ENCODE assay signal across 1 cellular context in the genomic region with DNA sequence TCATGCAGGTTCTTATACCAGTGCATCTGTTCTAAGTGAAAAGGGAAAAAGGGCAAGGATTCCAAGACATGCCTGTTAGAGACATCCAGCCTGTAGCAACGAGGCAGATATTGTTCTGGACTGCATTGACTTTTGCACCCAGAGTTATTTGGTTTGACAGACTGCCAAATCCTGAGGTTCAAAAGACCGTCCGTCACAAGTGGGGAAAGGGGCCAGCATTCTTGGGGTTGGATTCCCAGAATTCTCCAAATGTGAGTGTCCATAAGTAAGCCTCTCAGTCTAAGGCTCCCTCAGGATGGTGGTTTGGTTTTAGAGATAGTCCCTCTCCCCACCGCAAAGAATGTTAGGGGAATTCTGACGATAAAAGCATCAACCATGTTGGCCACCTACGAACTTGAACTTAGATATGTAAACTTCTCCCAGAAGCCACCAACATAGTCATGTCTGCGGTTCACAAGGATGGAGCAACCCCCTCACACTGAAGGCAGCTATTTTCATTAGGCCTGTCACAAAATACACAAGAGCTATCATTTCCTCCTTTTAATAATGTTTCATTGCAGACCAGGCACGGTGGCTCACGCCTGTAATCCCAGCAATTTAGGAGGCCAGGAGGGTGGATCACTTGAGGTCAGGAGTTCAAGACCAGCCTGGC.
A peak's percentile ranks its signal among the peaks of the same experiment; 100 is the strongest.
TF ChIP-seq lines count a peak whose summit lies in the region.

No MANE protein-coding gene starts in this region.

TF ChIP-seq in K562, 482 proteins besides CTCF, POLR2A, EP300 and RAD21 (continues in another document):
- TF ChIP-seq HEY1 (CRISPR knock-in tag; IDR thresholded peaks at IDR 0.05; ENCODE audit: borderline replicate concordance) (no peak), FOXA3 (CRISPR knock-in tag; conservative IDR thresholded peaks at IDR 0.05 in 1 of 2, IDR thresholded peaks at IDR 0.05 in 1 of 2) (no peak; a peak in 1 of 4 replicates), ZNF589 (CRISPR knock-in tag; IDR thresholded peaks at IDR 0.05; ENCODE audit: low read depth) (no peak), ESRRB (CRISPR knock-in tag; IDR thresholded peaks at IDR 0.05; ENCODE audit: borderline replicate concordance) (no peak), ZNF586 (CRISPR knock-in tag; conservative IDR thresholded peaks at IDR 0.05) (no peak), FOXJ2 (tag; IDR thresholded peaks at IDR 0.05) (no peak), TEAD1 (CRISPR knock-in tag; IDR thresholded peaks at IDR 0.05) (peak in 1 of 2 experiments; percentile 77; a peak in 1 of 4 replicates), ZNF77 (CRISPR knock-in tag; IDR thresholded peaks at IDR 0.05) (no peak), HNRNPK (IDR thresholded peaks at IDR 0.05; ENCODE audit: low read depth, low read length, poor library complexity, severe bottlenecking) (no peak), PTTG1 (tag; IDR thresholded peaks at IDR 0.05; ENCODE audit: low read depth) (no peak), PHB (CRISPR knock-in tag; IDR thresholded peaks at IDR 0.05) (no peak), SMARCE1 (IDR thresholded peaks at IDR 0.05) (no peak), C11orf30 (IDR thresholded peaks at IDR 0.05; ENCODE audit: low read depth) (no peak), ZNF695 (CRISPR knock-in tag; IDR thresholded peaks at IDR 0.05) (no peak), PML (IDR thresholded peaks at IDR 0.05; ENCODE audit: low read length) (no peak), SMARCA4 (IDR thresholded peaks at IDR 0.05) (no peak), ZFP30 (CRISPR knock-in tag; IDR thresholded peaks at IDR 0.05; ENCODE audit: borderline replicate concordance) (no peak), BCL6 (CRISPR knock-in tag; IDR thresholded peaks at IDR 0.05) (no peak), NFATC3 (IDR thresholded peaks at IDR 0.05) (no peak), ZNF384 (IDR thresholded peaks at IDR 0.05; ENCODE audit: low read depth, low read length) (no peak), KDM1A (IDR thresholded peaks at IDR 0.05) (0 out of 4 replicates have a peak, but pooled peaks of 1 of the 2 experiments have one; percentile 24), ZNF3 (CRISPR knock-in tag; IDR thresholded peaks at IDR 0.05) (no peak), ZNF121 (CRISPR knock-in tag; conservative IDR thresholded peaks at IDR 0.05) (no peak), L3MBTL2 (IDR thresholded peaks at IDR 0.05) (no peak), YY1 (IDR thresholded peaks at IDR 0.05; ENCODE audit: borderline replicate concordance in 1 of 3, control insufficient read depth in 1 of 3, extremely low read depth in 1 of 3, insufficient read depth in 3 of 3, insufficient read length in 1 of 3, insufficient replicate concordance in 2 of 3, low read depth in 1 of 3, low read length in 2 of 3) (no peak), CREM (IDR thresholded peaks at IDR 0.05; ENCODE audit: low read depth) (no peak), KDM5B (IDR thresholded peaks at IDR 0.05; ENCODE audit: insufficient replicate concordance, low read depth, low read length) (no peak), U2AF2 (optimal IDR thresholded peaks at IDR 0.05; ENCODE audit: low read depth, low read length) (no peak), FOSL1 (tag; conservative IDR thresholded peaks at IDR 0.05) (peak; percentile 48), BRD4 (IDR thresholded peaks at IDR 0.05) (no peak), PHF8 (IDR thresholded peaks at IDR 0.05; ENCODE audit: borderline replicate concordance, low read length) (no peak), ZFPM2 (CRISPR knock-in tag; IDR thresholded peaks at IDR 0.05) (no peak), EWSR1 (IDR thresholded peaks at IDR 0.05; ENCODE audit: borderline replicate concordance, low read depth, partially characterized antibody) (no peak), CHD4 (IDR thresholded peaks at IDR 0.05; ENCODE audit: insufficient read depth, insufficient replicate concordance, low read depth, low read length, poor library complexity, severe bottlenecking) (no peak), ZNF134 (CRISPR knock-in tag; conservative IDR thresholded peaks at IDR 0.05) (no peak), DACH1 (IDR thresholded peaks at IDR 0.05; ENCODE audit: partially characterized antibody) (no peak), TAF1 (IDR thresholded peaks at IDR 0.05; ENCODE audit: control insufficient read depth, extremely low read depth, insufficient read depth, low read length, severe bottlenecking) (no peak), ERF (CRISPR knock-in tag; IDR thresholded peaks at IDR 0.05) (no peak)
- TF ChIP-seq, protein P1, sequence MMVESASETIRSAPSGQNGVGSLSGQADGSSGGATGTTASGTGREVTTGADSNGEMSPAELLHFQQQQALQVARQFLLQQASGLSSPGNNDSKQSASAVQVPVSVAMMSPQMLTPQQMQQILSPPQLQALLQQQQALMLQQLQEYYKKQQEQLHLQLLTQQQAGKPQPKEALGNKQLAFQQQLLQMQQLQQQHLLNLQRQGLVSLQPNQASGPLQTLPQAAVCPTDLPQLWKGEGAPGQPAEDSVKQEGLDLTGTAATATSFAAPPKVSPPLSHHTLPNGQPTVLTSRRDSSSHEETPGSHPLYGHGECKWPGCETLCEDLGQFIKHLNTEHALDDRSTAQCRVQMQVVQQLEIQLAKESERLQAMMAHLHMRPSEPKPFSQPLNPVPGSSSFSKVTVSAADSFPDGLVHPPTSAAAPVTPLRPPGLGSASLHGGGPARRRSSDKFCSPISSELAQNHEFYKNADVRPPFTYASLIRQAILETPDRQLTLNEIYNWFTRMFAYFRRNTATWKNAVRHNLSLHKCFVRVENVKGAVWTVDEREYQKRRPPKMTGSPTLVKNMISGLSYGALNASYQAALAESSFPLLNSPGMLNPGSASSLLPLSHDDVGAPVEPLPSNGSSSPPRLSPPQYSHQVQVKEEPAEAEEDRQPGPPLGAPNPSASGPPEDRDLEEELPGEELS (CRISPR knock-in tag; IDR thresholded peaks at IDR 0.05; ENCODE audit: borderline replicate concordance): no peak
- TF ChIP-seq, protein P2, sequence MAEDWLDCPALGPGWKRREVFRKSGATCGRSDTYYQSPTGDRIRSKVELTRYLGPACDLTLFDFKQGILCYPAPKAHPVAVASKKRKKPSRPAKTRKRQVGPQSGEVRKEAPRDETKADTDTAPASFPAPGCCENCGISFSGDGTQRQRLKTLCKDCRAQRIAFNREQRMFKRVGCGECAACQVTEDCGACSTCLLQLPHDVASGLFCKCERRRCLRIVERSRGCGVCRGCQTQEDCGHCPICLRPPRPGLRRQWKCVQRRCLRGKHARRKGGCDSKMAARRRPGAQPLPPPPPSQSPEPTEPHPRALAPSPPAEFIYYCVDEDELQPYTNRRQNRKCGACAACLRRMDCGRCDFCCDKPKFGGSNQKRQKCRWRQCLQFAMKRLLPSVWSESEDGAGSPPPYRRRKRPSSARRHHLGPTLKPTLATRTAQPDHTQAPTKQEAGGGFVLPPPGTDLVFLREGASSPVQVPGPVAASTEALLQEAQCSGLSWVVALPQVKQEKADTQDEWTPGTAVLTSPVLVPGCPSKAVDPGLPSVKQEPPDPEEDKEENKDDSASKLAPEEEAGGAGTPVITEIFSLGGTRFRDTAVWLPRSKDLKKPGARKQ (CRISPR knock-in tag; IDR thresholded peaks at IDR 0.05): no peak
- TF ChIP-seq, protein P3, sequence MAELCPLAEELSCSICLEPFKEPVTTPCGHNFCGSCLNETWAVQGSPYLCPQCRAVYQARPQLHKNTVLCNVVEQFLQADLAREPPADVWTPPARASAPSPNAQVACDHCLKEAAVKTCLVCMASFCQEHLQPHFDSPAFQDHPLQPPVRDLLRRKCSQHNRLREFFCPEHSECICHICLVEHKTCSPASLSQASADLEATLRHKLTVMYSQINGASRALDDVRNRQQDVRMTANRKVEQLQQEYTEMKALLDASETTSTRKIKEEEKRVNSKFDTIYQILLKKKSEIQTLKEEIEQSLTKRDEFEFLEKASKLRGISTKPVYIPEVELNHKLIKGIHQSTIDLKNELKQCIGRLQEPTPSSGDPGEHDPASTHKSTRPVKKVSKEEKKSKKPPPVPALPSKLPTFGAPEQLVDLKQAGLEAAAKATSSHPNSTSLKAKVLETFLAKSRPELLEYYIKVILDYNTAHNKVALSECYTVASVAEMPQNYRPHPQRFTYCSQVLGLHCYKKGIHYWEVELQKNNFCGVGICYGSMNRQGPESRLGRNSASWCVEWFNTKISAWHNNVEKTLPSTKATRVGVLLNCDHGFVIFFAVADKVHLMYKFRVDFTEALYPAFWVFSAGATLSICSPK (IDR thresholded peaks at IDR 0.05; ENCODE audit: borderline replicate concordance): no peak
- TF ChIP-seq, protein P4, sequence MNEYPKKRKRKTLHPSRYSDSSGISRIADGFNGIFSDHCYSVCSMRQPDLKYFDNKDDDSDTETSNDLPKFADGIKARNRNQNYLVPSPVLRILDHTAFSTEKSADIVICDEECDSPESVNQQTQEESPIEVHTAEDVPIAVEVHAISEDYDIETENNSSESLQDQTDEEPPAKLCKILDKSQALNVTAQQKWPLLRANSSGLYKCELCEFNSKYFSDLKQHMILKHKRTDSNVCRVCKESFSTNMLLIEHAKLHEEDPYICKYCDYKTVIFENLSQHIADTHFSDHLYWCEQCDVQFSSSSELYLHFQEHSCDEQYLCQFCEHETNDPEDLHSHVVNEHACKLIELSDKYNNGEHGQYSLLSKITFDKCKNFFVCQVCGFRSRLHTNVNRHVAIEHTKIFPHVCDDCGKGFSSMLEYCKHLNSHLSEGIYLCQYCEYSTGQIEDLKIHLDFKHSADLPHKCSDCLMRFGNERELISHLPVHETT (CRISPR knock-in tag; conservative IDR thresholded peaks at IDR 0.05 in 1 of 2, IDR thresholded peaks at IDR 0.05 in 1 of 2): no peak
- TF ChIP-seq, protein P5, sequence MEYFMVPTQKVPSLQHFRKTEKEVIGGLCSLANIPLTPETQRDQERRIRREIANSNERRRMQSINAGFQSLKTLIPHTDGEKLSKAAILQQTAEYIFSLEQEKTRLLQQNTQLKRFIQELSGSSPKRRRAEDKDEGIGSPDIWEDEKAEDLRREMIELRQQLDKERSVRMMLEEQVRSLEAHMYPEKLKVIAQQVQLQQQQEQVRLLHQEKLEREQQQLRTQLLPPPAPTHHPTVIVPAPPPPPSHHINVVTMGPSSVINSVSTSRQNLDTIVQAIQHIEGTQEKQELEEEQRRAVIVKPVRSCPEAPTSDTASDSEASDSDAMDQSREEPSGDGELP (CRISPR knock-in tag; IDR thresholded peaks at IDR 0.05; ENCODE audit: borderline replicate concordance): peak; percentile 32; the same call in 1 of the 2 replicates
- TF ChIP-seq, protein P6, sequence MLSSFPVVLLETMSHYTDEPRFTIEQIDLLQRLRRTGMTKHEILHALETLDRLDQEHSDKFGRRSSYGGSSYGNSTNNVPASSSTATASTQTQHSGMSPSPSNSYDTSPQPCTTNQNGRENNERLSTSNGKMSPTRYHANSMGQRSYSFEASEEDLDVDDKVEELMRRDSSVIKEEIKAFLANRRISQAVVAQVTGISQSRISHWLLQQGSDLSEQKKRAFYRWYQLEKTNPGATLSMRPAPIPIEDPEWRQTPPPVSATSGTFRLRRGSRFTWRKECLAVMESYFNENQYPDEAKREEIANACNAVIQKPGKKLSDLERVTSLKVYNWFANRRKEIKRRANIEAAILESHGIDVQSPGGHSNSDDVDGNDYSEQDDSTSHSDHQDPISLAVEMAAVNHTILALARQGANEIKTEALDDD (IDR thresholded peaks at IDR 0.05): no peak
- TF ChIP-seq, protein P7, sequence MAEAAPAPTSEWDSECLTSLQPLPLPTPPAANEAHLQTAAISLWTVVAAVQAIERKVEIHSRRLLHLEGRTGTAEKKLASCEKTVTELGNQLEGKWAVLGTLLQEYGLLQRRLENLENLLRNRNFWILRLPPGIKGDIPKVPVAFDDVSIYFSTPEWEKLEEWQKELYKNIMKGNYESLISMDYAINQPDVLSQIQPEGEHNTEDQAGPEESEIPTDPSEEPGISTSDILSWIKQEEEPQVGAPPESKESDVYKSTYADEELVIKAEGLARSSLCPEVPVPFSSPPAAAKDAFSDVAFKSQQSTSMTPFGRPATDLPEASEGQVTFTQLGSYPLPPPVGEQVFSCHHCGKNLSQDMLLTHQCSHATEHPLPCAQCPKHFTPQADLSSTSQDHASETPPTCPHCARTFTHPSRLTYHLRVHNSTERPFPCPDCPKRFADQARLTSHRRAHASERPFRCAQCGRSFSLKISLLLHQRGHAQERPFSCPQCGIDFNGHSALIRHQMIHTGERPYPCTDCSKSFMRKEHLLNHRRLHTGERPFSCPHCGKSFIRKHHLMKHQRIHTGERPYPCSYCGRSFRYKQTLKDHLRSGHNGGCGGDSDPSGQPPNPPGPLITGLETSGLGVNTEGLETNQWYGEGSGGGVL (CRISPR knock-in tag; IDR thresholded peaks at IDR 0.05): no peak
- TF ChIP-seq, protein P8, sequence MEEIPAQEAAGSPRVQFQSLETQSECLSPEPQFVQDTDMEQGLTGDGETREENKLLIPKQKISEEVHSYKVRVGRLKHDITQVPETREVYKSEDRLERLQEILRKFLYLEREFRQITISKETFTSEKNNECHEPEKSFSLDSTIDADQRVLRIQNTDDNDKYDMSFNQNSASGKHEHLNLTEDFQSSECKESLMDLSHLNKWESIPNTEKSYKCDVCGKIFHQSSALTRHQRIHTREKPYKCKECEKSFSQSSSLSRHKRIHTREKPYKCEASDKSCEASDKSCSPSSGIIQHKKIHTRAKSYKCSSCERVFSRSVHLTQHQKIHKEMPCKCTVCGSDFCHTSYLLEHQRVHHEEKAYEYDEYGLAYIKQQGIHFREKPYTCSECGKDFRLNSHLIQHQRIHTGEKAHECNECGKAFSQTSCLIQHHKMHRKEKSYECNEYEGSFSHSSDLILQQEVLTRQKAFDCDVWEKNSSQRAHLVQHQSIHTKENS (CRISPR knock-in tag; IDR thresholded peaks at IDR 0.05): no peak
- TF ChIP-seq, protein P9, sequence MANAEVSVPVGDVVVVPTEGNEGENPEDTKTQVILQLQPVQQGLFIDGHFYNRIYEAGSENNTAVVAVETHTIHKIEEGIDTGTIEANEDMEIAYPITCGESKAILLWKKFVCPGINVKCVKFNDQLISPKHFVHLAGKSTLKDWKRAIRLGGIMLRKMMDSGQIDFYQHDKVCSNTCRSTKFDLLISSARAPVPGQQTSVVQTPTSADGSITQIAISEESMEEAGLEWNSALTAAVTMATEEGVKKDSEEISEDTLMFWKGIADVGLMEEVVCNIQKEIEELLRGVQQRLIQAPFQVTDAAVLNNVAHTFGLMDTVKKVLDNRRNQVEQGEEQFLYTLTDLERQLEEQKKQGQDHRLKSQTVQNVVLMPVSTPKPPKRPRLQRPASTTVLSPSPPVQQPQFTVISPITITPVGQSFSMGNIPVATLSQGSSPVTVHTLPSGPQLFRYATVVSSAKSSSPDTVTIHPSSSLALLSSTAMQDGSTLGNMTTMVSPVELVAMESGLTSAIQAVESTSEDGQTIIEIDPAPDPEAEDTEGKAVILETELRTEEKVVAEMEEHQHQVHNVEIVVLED (CRISPR knock-in tag; IDR thresholded peaks at IDR 0.05): no peak
- TF ChIP-seq, protein P10, sequence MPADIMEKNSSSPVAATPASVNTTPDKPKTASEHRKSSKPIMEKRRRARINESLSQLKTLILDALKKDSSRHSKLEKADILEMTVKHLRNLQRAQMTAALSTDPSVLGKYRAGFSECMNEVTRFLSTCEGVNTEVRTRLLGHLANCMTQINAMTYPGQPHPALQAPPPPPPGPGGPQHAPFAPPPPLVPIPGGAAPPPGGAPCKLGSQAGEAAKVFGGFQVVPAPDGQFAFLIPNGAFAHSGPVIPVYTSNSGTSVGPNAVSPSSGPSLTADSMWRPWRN (IDR thresholded peaks at IDR 0.05; ENCODE audit: low read depth): 0 out of 2 replicates have a peak, but pooled peaks have one; percentile 23
- TF ChIP-seq, protein P11, sequence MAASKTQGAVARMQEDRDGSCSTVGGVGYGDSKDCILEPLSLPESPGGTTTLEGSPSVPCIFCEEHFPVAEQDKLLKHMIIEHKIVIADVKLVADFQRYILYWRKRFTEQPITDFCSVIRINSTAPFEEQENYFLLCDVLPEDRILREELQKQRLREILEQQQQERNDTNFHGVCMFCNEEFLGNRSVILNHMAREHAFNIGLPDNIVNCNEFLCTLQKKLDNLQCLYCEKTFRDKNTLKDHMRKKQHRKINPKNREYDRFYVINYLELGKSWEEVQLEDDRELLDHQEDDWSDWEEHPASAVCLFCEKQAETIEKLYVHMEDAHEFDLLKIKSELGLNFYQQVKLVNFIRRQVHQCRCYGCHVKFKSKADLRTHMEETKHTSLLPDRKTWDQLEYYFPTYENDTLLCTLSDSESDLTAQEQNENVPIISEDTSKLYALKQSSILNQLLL (CRISPR knock-in tag; IDR thresholded peaks at IDR 0.05; ENCODE audit: borderline replicate concordance): no peak
